Comparison of ENCODE assay signal across 1 cellular context in genomic region chr22:23533328-23533762, GRCh38.
TF ChIP-seq lines count a peak whose summit lies in the region.

No MANE protein-coding gene starts in this region.

TF ChIP-seq in K562, 482 proteins besides CTCF, POLR2A, EP300 and RAD21 (continued from another document and continues in another):
- TF ChIP-seq ZFP91 (CRISPR knock-in tag; IDR thresholded peaks at IDR 0.05) (no peak), HMG20B (CRISPR knock-in tag; IDR thresholded peaks at IDR 0.05) (no peak), GTF2F1 (IDR thresholded peaks at IDR 0.05; ENCODE audit: low read depth, low read length) (no peak), RBM17 (IDR thresholded peaks at IDR 0.05; ENCODE audit: borderline replicate concordance, low read depth, low read length) (no peak), SMARCA4 (IDR thresholded peaks at IDR 0.05) (0 out of 2 replicates have a peak, but pooled peaks have one; percentile 3), DIDO1 (tag; IDR thresholded peaks at IDR 0.05; ENCODE audit: low read depth) (no peak), RBBP5 (IDR thresholded peaks at IDR 0.05; ENCODE audit: borderline replicate concordance, insufficient read depth, low read length, poor library complexity, severe bottlenecking) (no peak), FOXK1 (CRISPR knock-in tag; IDR thresholded peaks at IDR 0.05; ENCODE audit: borderline replicate concordance) (no peak), GATAD2A (IDR thresholded peaks at IDR 0.05) (no peak), JUNB (CRISPR knock-in tag; conservative IDR thresholded peaks at IDR 0.05) (no peak), RBM34 (IDR thresholded peaks at IDR 0.05; ENCODE audit: borderline replicate concordance, insufficient read depth, low read length) (no peak), RFX7 (CRISPR knock-in tag; IDR thresholded peaks at IDR 0.05) (no peak), MNT (conservative IDR thresholded peaks at IDR 0.05) (no peak), ZNF384 (IDR thresholded peaks at IDR 0.05; ENCODE audit: low read depth, low read length) (no peak), HDAC8 (tag; IDR thresholded peaks at IDR 0.05) (peak; percentile 59; the same call in 1 of the 2 replicates), BHLHE40 (IDR thresholded peaks at IDR 0.05; ENCODE audit: low read length) (no peak), POLR2AphosphoS5 (IDR thresholded peaks at IDR 0.05; ENCODE audit: control insufficient read depth, insufficient read depth, low read depth, low read length) (no peak), ZNF592 (IDR thresholded peaks at IDR 0.05) (peak; percentile 91), ADNP (tag; IDR thresholded peaks at IDR 0.05) (no peak), PTRF (tag; IDR thresholded peaks at IDR 0.05) (0 out of 2 replicates have a peak, but pooled peaks have one; percentile 41), TSC22D4 (tag; IDR thresholded peaks at IDR 0.05) (no peak), ZNF431 (CRISPR knock-in tag; IDR thresholded peaks at IDR 0.05) (no peak), CREM (IDR thresholded peaks at IDR 0.05; ENCODE audit: low read depth) (no peak), ZBTB9 (CRISPR knock-in tag; IDR thresholded peaks at IDR 0.05) (0 out of 2 replicates have a peak, but pooled peaks have one; percentile 19), MXI1 (IDR thresholded peaks at IDR 0.05; ENCODE audit: low read depth, low read length) (no peak), SLC30A9 (CRISPR knock-in tag; IDR thresholded peaks at IDR 0.05) (no peak), ZNF3 (CRISPR knock-in tag; IDR thresholded peaks at IDR 0.05) (no peak), MTA2 (IDR thresholded peaks at IDR 0.05; ENCODE audit: low read depth) (no peak), MAFK (IDR thresholded peaks at IDR 0.05; ENCODE audit: low read length) (no peak), KLF13 (tag; IDR thresholded peaks at IDR 0.05; ENCODE audit: borderline replicate concordance, low read depth) (no peak), NFATC3 (IDR thresholded peaks at IDR 0.05) (no peak), TAF15 (IDR thresholded peaks at IDR 0.05; ENCODE audit: low read depth, low read length) (no peak), CBX2 (IDR thresholded peaks at IDR 0.05; ENCODE audit: insufficient read depth, low read length, poor library complexity, severe bottlenecking) (no peak), ETV1 (tag; conservative IDR thresholded peaks at IDR 0.05; ENCODE audit: low read depth) (0 out of 2 replicates have a peak, but pooled peaks have one; percentile 48), SRF (CRISPR knock-in tag; IDR thresholded peaks at IDR 0.05) (no peak), LCOR (CRISPR knock-in tag; IDR thresholded peaks at IDR 0.05) (no peak), FOS (IDR thresholded peaks at IDR 0.05; ENCODE audit: extremely low read depth, insufficient read length) (no peak), KLF6 (CRISPR knock-in tag; IDR thresholded peaks at IDR 0.05; ENCODE audit: borderline replicate concordance) (peak; percentile 50; the same call in 1 of the 2 replicates), ZNF695 (CRISPR knock-in tag; IDR thresholded peaks at IDR 0.05) (no peak), FOXP1 (CRISPR knock-in tag; IDR thresholded peaks at IDR 0.05) (no peak), DMBX1 (CRISPR knock-in tag; IDR thresholded peaks at IDR 0.05; ENCODE audit: borderline replicate concordance) (peak; percentile 37; the same call in 1 of the 2 replicates), FIP1L1 (IDR thresholded peaks at IDR 0.05; ENCODE audit: low read depth, low read length, poor library complexity, severe bottlenecking) (no peak), CTBP1 (IDR thresholded peaks at IDR 0.05; ENCODE audit: borderline replicate concordance) (no peak; the same call in 1 of the 2 replicates), ZBTB7A (IDR thresholded peaks at IDR 0.05; ENCODE audit: borderline replicate concordance, control insufficient read depth, low read depth, low read length) (peak; percentile 43; the same call in 1 of the 2 replicates)
- TF ChIP-seq, protein P1, sequence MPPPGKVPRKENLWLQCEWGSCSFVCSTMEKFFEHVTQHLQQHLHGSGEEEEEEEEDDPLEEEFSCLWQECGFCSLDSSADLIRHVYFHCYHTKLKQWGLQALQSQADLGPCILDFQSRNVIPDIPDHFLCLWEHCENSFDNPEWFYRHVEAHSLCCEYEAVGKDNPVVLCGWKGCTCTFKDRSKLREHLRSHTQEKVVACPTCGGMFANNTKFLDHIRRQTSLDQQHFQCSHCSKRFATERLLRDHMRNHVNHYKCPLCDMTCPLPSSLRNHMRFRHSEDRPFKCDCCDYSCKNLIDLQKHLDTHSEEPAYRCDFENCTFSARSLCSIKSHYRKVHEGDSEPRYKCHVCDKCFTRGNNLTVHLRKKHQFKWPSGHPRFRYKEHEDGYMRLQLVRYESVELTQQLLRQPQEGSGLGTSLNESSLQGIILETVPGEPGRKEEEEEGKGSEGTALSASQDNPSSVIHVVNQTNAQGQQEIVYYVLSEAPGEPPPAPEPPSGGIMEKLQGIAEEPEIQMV (tag; conservative IDR thresholded peaks at IDR 0.05; ENCODE audit: low read depth): peak; percentile 25; the same call in 1 of the 2 replicates
- TF ChIP-seq, protein P2, sequence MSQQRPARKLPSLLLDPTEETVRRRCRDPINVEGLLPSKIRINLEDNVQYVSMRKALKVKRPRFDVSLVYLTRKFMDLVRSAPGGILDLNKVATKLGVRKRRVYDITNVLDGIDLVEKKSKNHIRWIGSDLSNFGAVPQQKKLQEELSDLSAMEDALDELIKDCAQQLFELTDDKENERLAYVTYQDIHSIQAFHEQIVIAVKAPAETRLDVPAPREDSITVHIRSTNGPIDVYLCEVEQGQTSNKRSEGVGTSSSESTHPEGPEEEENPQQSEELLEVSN (IDR thresholded peaks at IDR 0.05; ENCODE audit: borderline replicate concordance in 1 of 2, extremely low read depth in 1 of 2, insufficient read depth in 1 of 2, insufficient read length in 1 of 2, low read depth in 1 of 2, low read length in 1 of 2, poor library complexity in 1 of 2, severe bottlenecking in 1 of 2): no peak
- TF ChIP-seq, protein P3, sequence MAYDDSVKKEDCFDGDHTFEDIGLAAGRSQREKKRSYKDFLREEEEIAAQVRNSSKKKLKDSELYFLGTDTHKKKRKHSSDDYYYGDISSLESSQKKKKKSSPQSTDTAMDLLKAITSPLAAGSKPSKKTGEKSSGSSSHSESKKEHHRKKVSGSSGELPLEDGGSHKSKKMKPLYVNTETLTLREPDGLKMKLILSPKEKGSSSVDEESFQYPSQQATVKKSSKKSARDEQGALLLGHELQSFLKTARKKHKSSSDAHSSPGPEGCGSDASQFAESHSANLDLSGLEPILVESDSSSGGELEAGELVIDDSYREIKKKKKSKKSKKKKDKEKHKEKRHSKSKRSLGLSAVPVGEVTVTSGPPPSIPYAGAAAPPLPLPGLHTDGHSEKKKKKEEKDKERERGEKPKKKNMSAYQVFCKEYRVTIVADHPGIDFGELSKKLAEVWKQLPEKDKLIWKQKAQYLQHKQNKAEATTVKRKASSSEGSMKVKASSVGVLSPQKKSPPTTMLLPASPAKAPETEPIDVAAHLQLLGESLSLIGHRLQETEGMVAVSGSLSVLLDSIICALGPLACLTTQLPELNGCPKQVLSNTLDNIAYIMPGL (CRISPR knock-in tag; IDR thresholded peaks at IDR 0.05): no peak
- TF ChIP-seq, protein P4, sequence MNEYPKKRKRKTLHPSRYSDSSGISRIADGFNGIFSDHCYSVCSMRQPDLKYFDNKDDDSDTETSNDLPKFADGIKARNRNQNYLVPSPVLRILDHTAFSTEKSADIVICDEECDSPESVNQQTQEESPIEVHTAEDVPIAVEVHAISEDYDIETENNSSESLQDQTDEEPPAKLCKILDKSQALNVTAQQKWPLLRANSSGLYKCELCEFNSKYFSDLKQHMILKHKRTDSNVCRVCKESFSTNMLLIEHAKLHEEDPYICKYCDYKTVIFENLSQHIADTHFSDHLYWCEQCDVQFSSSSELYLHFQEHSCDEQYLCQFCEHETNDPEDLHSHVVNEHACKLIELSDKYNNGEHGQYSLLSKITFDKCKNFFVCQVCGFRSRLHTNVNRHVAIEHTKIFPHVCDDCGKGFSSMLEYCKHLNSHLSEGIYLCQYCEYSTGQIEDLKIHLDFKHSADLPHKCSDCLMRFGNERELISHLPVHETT (CRISPR knock-in tag; conservative IDR thresholded peaks at IDR 0.05 in 1 of 2, IDR thresholded peaks at IDR 0.05 in 1 of 2): peak in 1 of 2 experiments; percentile 53; a peak in 1 of 4 replicates
- TF ChIP-seq, protein P5, sequence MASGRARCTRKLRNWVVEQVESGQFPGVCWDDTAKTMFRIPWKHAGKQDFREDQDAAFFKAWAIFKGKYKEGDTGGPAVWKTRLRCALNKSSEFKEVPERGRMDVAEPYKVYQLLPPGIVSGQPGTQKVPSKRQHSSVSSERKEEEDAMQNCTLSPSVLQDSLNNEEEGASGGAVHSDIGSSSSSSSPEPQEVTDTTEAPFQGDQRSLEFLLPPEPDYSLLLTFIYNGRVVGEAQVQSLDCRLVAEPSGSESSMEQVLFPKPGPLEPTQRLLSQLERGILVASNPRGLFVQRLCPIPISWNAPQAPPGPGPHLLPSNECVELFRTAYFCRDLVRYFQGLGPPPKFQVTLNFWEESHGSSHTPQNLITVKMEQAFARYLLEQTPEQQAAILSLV (tag; IDR thresholded peaks at IDR 0.05): no peak
